Comparison of ENCODE assay signal across 1 cellular context in the genomic region with DNA sequence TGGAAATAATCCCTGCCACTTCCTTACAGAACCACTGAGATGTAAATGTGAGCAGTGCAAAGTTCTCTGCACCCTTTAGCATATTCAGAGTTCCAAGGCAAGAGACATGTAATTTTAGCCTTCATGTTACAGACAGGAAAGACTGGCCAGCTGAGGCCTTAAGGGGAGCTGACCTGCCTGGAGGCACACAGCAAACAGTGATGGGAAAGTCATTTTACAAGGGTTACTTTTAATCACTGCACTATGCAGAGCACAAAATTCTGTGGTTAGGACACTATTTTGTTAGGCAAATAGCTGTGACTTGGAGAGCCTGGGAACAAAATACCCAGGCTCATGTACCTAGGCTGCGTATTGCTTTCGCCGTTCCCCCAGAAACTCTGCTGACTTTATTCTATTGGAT.
TF ChIP-seq lines count a peak whose summit lies in the region.

No MANE protein-coding gene starts in this region.

TF ChIP-seq in GM23338, 12 proteins besides CTCF, POLR2A, EP300 and RAD21 (continued from another document):
- TF ChIP-seq, protein P1, sequence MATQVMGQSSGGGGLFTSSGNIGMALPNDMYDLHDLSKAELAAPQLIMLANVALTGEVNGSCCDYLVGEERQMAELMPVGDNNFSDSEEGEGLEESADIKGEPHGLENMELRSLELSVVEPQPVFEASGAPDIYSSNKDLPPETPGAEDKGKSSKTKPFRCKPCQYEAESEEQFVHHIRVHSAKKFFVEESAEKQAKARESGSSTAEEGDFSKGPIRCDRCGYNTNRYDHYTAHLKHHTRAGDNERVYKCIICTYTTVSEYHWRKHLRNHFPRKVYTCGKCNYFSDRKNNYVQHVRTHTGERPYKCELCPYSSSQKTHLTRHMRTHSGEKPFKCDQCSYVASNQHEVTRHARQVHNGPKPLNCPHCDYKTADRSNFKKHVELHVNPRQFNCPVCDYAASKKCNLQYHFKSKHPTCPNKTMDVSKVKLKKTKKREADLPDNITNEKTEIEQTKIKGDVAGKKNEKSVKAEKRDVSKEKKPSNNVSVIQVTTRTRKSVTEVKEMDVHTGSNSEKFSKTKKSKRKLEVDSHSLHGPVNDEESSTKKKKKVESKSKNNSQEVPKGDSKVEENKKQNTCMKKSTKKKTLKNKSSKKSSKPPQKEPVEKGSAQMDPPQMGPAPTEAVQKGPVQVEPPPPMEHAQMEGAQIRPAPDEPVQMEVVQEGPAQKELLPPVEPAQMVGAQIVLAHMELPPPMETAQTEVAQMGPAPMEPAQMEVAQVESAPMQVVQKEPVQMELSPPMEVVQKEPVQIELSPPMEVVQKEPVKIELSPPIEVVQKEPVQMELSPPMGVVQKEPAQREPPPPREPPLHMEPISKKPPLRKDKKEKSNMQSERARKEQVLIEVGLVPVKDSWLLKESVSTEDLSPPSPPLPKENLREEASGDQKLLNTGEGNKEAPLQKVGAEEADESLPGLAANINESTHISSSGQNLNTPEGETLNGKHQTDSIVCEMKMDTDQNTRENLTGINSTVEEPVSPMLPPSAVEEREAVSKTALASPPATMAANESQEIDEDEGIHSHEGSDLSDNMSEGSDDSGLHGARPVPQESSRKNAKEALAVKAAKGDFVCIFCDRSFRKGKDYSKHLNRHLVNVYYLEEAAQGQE (IDR thresholded peaks at IDR 0.05; ENCODE audit: unreplicated experiment), result no peak
- TF ChIP-seq JUNB (IDR thresholded peaks at IDR 0.05; ENCODE audit: unreplicated experiment), result no peak
